13 cellular contexts compared by ENCODE assay signal in the genomic region with DNA sequence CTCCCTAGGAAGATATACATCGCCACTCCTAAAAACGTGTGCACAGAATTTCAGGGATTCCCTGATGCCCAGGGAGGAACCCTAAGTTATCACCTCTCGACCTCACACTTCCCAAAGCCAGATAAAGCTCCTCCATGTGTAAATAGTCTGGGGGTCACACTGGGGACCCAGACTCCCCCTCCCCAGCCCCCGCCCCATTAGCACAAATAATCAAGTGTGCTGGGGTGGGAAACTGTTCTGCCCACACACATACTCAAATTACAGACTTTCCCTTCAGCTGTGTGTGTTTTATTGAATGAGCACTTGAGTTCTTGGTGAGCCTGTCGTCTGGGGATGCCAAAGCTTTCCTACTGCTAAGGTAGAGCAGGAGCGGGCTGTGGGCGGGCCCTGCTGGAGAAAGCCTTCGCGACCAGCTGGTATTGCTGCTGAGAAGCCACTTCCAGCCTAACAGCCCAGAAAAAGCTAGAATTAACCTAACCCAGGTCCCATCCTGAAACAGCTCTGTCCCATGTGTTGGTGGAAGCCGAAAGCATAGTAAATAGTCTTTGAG.
A peak's percentile ranks its signal among the peaks of the same experiment; 100 is the strongest.
DNase-seq lines count a peak whose midpoint lies in the region; ATAC-seq and TF ChIP-seq lines count a peak whose summit lies in the region.
"Had no signal": no experiment of that assay in that cellular context is flagged by ENCODE, and none has a peak within 500 bp of the region (broad histone marks: within the 10 kb centered on the region; RNA-seq: fewer than 3 reads in every experiment).

No MANE protein-coding gene starts in this region.

- H2BK15ac ChIP-seq in neuronal stem cell (ENCODE audit: low read length): no peak overlapping the region

- no CpG with 5 or more reads among the region's 10 CpGs for WGBS in neuronal stem cell (ENCODE audit: extremely low coverage in 2 of 2, insufficient read length in 2 of 2, insufficient replicate concordance in 1 of 2), 2 donors

- POLR2A ChIA-PET in PC-3 (lab: Charles Lee; ENCODE audit: unreplicated experiment): no interaction called here

- H3K36me3 Mint-ChIP-seq in glutamatergic neuron (ENCODE audit: unreplicated experiment): no peaks in the 10 kb centered on the region
- H3K36me3 Mint-ChIP-seq: IgD-negative memory B cell, naive B cell had no signal

- H3K18ac ChIP-seq in neuronal stem cell (ENCODE audit: low read length): no peak overlapping the region

- H3K9me2 ChIP-seq in PC-3 (replicated peaks; ENCODE audit: low read length): no peaks in the 10 kb centered on the region

- peaks cover 13% of the 10 kb centered on the region for H3K4me1 Mint-ChIP-seq in glutamatergic neuron (ENCODE audit: low read depth, unreplicated experiment)

- H4K20me1 ChIP-seq in PC-3 (ENCODE audit: low read length): no peaks in the 10 kb centered on the region

- H3K4me1 ChIP-seq in neuronal stem cell (ENCODE audit: control insufficient read depth in 2 of 2, insufficient read depth in 1 of 2, low read depth in 1 of 2, low read length in 2 of 2): peaks cover 11 to 15% of the 10 kb centered on the region in 2 donors
- no peaks in the 10 kb centered on the region for H3K4me1 ChIP-seq in PC-3 (ENCODE audit: insufficient read depth, low read length)

- peak; percentile 2 for DNase-seq in DMS53 treated with DMSO at 0.1 percent for 48 hours (lab: John Stamatoyannopoulos, UW; ENCODE audit: unreplicated experiment)
- peak; percentile 89 for DNase-seq in NCI-H2029 (lab: John Stamatoyannopoulos, UW)
- peak; percentile 31 for DNase-seq in glutamatergic neuron
- no peak for DNase-seq in neuronal stem cell (ENCODE audit: low spot score)
- DNase-seq in PC-3: no peak
- no peak for DNase-seq in foreskin melanocyte
- DNase-seq in superior temporal gyrus (ENCODE audit: extremely low spot score): no peak
- no peak for DNase-seq in NCI-H446 treated with DMSO at 0.1 percent for 48 hours (lab: John Stamatoyannopoulos, UW)
- DNase-seq: activated T-cell treated with anti-CD3 and anti-CD28 coated beads for 4 hours, HFFc6, naive B cell, NCI-H1105 treated with DMSO at 0.1 percent for 48 hours had no signal

- no peak overlapping the region for H4K8ac ChIP-seq in neuronal stem cell (ENCODE audit: low read depth, low read length)

- H2BK120ac ChIP-seq in neuronal stem cell (ENCODE audit: low read depth, low read length): no peak overlapping the region

- BruUV-seq in PC-3 (replicated peaks; lab: Mats Ljungman, UMichigan): no TSS peak

- no peak overlapping the region for H3K4ac ChIP-seq in neuronal stem cell (ENCODE audit: low read length)

- H3K9me3 ChIP-seq in neuronal stem cell (replicated peaks in 1 of 2; ENCODE audit: control insufficient read depth in 2 of 2, insufficient read depth in 1 of 2, low read depth in 1 of 2, low read length in 2 of 2) (no peaks in the 10 kb centered on the region), PC-3 (ENCODE audit: low read length) (no peaks in the 10 kb centered on the region)

- H3K79me2 ChIP-seq in PC-3 (ENCODE audit: low read length): no peaks in the 10 kb centered on the region

- no peaks in the 10 kb centered on the region for H3K36me3 ChIP-seq in neuronal stem cell (replicated peaks in 1 of 2; ENCODE audit: control insufficient read depth in 2 of 2, insufficient read depth in 2 of 2, low read length in 2 of 2)
- H3K36me3 ChIP-seq in PC-3 (ENCODE audit: low read depth, low read length): no peaks in the 10 kb centered on the region

- H3K9me3 Mint-ChIP-seq in glutamatergic neuron (ENCODE audit: unreplicated experiment): peaks cover 4% of the 10 kb centered on the region
- H3K9me3 Mint-ChIP-seq: HFFc6, IgD-negative memory B cell, naive B cell had no signal

- H3K27ac Mint-ChIP-seq in glutamatergic neuron (ENCODE audit: unreplicated experiment): no peak overlapping the region
- H3K27ac Mint-ChIP-seq: HFFc6 had no signal

- no peak overlapping the region for H2BK12ac ChIP-seq in neuronal stem cell (ENCODE audit: low read length)

- H3K9ac ChIP-seq in neuronal stem cell (ENCODE audit: low read depth, low read length, poor library complexity) (no peak overlapping the region), PC-3 (ENCODE audit: low read length) (no peak overlapping the region)

- no peak overlapping the region for H3K4me2 ChIP-seq in neuronal stem cell (ENCODE audit: insufficient read depth, low read length, poor library complexity, severe bottlenecking)
- no peak overlapping the region for H3K4me2 ChIP-seq in PC-3 (ENCODE audit: low read length)

- peak overlapping the region; percentile 44 for H2AFZ ChIP-seq in neuronal stem cell (ENCODE audit: low read length)
- H2AFZ ChIP-seq in PC-3 (ENCODE audit: low read length): no peak overlapping the region

- H3K27me3 Mint-ChIP-seq in glutamatergic neuron (ENCODE audit: unreplicated experiment): no peaks in the 10 kb centered on the region
- H3K27me3 Mint-ChIP-seq: IgD-negative memory B cell, naive B cell had no signal

- no peak overlapping the region for H2AK5ac ChIP-seq in neuronal stem cell (ENCODE audit: low read depth, low read length)

- no peak overlapping the region for H3K23ac ChIP-seq in neuronal stem cell (ENCODE audit: low read depth, low read length, poor library complexity)

- no peak overlapping the region for H2BK5ac ChIP-seq in neuronal stem cell (ENCODE audit: low read length)

- H3K4me3 ChIP-seq in neuronal stem cell (ENCODE audit: low read length in 2 of 2) (no peak overlapping the region), PC-3 (ENCODE audit: low read length) (no peak overlapping the region)

- TF ChIP-seq CTCF in glutamatergic neuron (IDR thresholded peaks at IDR 0.05; ENCODE audit: partially characterized antibody, unreplicated experiment): no peak
- no peak for TF ChIP-seq CTCF in PC-3 (conservative IDR thresholded peaks at IDR 0.05; ENCODE audit: low read depth, low read length)

- H3K79me1 ChIP-seq in neuronal stem cell (ENCODE audit: low read depth, low read length): no peaks in the 10 kb centered on the region

- no peaks in the 10 kb centered on the region for H3F3A ChIP-seq in PC-3 (ENCODE audit: low read length, unreplicated experiment)

- H3K27me3 ChIP-seq in neuronal stem cell (ENCODE audit: control insufficient read depth in 3 of 3, insufficient read depth in 3 of 3, low read depth in 1 of 3, low read length in 3 of 3): no peaks in the 10 kb centered on the region
- no peaks in the 10 kb centered on the region for H3K27me3 ChIP-seq in PC-3 (ENCODE audit: low read length)

- H3K27ac ChIP-seq in neuronal stem cell (replicated peaks; ENCODE audit: low read length) (no peak overlapping the region), PC-3 (ENCODE audit: low read length) (no peak overlapping the region)

- intact Hi-C loops in PC-3 (cut with micrococcal nuclease): no loop called here

- no peak for ATAC-seq in PC-3

- no peak overlapping the region for H3K4me3 Mint-ChIP-seq in glutamatergic neuron (ENCODE audit: unreplicated experiment)
- H3K4me3 Mint-ChIP-seq: HFFc6, IgD-negative memory B cell, naive B cell had no signal

- H3K14ac ChIP-seq in neuronal stem cell (ENCODE audit: low read length): no peak overlapping the region

- H4K91ac ChIP-seq in neuronal stem cell (ENCODE audit: low read depth, low read length, poor library complexity): no peak overlapping the region

- CTCF ChIA-PET in PC-3 (lab: Charles Lee): interaction anchor here (0.5 kb wide), 1 partner anchor 42 kb away, joined by 4 read pairs; no protein-coding TSS in a partner anchor

Comparison
In these comparisons a context has a peak if more than half of its experiments do, and no peak if none do; other contexts are left out.
1. DNase-seq: peak in DMS53 treated with DMSO at 0.1 percent for 48 hours (single experiment), NCI-H2029 (single experiment) and glutamatergic neuron (single experiment); none in neuronal stem cell (single experiment), PC-3 (single experiment), foreskin melanocyte (single experiment), superior temporal gyrus (single experiment) and NCI-H446 treated with DMSO at 0.1 percent for 48 hours (single experiment).